Comparison of ENCODE assay signal across 8 cellular contexts in the genomic region with DNA sequence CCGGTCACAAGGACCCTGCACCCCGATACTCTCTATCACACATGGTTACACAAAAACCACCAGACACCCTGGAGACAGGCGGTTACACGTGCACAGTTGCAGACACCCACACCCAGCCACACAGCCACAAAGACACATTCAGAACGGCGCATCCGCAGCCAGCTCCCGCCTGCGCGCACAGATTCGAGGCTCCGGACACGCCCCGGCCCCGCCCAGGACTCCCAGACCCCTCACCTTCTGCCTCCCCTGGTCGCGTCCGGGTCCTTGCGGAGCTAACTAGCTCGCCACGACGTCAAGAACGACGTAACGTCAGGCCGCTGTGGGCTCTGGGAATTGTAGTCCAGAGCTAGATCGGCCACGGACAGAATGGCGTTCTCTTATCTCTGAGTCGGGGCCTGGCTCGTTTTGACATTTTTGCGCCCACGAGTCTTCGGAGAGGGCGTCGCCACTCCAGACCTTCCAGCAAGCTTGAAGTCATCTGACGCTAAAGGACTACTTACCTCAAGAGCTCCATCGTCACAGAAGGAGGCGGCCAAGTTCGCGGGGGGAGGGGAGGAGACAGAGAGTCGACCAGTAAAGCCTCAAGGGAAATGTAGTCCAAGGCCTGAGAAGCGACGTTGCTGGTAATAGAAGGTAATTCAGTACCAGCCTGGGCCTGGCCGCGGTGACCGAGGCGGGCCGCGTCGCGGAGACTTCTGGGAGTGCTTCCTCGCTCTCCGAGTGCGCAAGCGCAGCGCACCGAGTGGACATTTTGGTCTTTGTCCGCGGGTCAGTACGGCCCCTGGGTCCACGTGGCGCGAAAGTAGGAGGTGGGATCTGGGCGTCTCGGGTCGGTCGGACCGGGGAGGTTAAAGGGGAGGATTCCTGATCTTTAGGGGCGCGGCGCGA. TPM values are rescaled to one million over a fixed set of nuclear protein-coding genes. Genes with fewer than 3 reads are reported as not detected.
DNase-seq lines count a peak whose midpoint lies in the region; ATAC-seq and TF ChIP-seq lines count a peak whose summit lies in the region.

A gene (plus strand): TSS at position 719 of the 888 bp plus-strand sequence. CDS start 21,335 bp downstream, outside the sequence.
A gene (minus strand): TSS at position 278 of the 888 bp plus-strand sequence. CDS start 12,680 bp downstream, outside the sequence.

- intact Hi-C loops in head of caudate nucleus (cut with DNase I), result no loop called here

- TF ChIP-seq RAD21 in SK-N-SH (IDR thresholded peaks at IDR 0.05; ENCODE audit: low read length), result no peak

- DNase-seq in NCI-H1092 treated with DMSO at 0.1 percent for 48 hours (lab: John Stamatoyannopoulos, UW) (peak; percentile 97), SK-N-SH (peak; percentile 92), head of caudate nucleus (peak; percentile 95 to 99 (median 98)), osteoblast (ENCODE audit: insufficient read length, low spot score, missing footprints) (peak; percentile 98), thoracic aorta (ENCODE audit: low spot score) (peak; percentile 94)
- peak; percentile 98 for DNase-seq in activated naive CD8-positive, alpha-beta T cell treated with anti-CD3 and anti-CD28 coated beads for 36 hours

- H3K4me1 Mint-ChIP-seq in activated naive CD8-positive, alpha-beta T cell treated with anti-CD3 and anti-CD28 coated beads for 36 hours, result peaks cover 17% of the 10 kb centered on the region

- H4K20me1 ChIP-seq in SK-N-SH (ENCODE audit: insufficient read depth), result peaks cover 15% of the 10 kb centered on the region
- H4K20me1 ChIP-seq in osteoblast (ENCODE audit: insufficient read depth, low read length), result peaks cover 17% of the 10 kb centered on the region

- H3K4me1 ChIP-seq in SK-N-SH (ENCODE audit: control insufficient read depth in 1 of 2, insufficient read depth in 2 of 2, low read depth in 1 of 2, low read length in 1 of 2) (peaks cover 4% of the 10 kb centered on the region in 2 experiments; a peak in 2 of 4 replicates), osteoblast (ENCODE audit: insufficient read depth, low read length) (no peaks in the 10 kb centered on the region), thoracic aorta (ENCODE audit: control insufficient read depth in 1 of 2, low read depth in 2 of 2) (peaks cover 13 to 22% of the 10 kb centered on the region in 2 donors)

- POLR2A ChIA-PET in SK-N-SH (lab: Yijun Ruan, JAX), result interaction anchor here (0.5 to 1.7 kb wide), 8 partner anchors 19 to 359 kb away, joined by 3 to 8 read pairs (median 4); a partner anchor contains a TSS

- peak within 1 kb of the TSS; percentile 87 to 94 for H3K27ac ChIP-seq in SK-N-SH (ENCODE audit: low read depth in 2 of 2, low read length in 1 of 2)
- peak within 1 kb of the TSS; percentile 94 for H3K27ac ChIP-seq in osteoblast (ENCODE audit: low read depth, low read length)
- H3K27ac ChIP-seq in thoracic aorta, result peak within 1 kb of the TSS; percentile 95 to 99

- peak within 1 kb of the TSS; percentile 59 to 87 for H3K4me3 ChIP-seq in SK-N-SH (ENCODE audit: low read depth in 2 of 2, low read length in 1 of 2)
- H3K4me3 ChIP-seq in osteoblast (ENCODE audit: insufficient read depth, low read length), result peak within 1 kb of the TSS; percentile 83
- peak within 1 kb of the TSS; percentile 99 for H3K4me3 ChIP-seq in thoracic aorta

- peak; percentile 74 for TF ChIP-seq POLR2A in GM10847 (IDR thresholded peaks at IDR 0.05; ENCODE audit: extremely low read depth, insufficient read length)

- under 1% methylated on average over 68 of the region's 73 CpGs for whole genome bisulfite sequencing in SK-N-SH (ENCODE audit: low lambda C conversion rate)

- CTCF ChIA-PET in SK-N-SH (lab: Yijun Ruan, JAX), result interaction anchor here (1.0 to 1.3 kb wide), 3 partner anchors 30 to 161 kb away, joined by 3 to 4 read pairs (median 3); no protein-coding TSS in a partner anchor

- H3K79me2 ChIP-seq in SK-N-SH (ENCODE audit: insufficient read depth), result peaks cover 55% of the 10 kb centered on the region
- H3K79me2 ChIP-seq in osteoblast (ENCODE audit: insufficient read depth, low read length), result peaks cover 65% of the 10 kb centered on the region

- H3K4me2 ChIP-seq in SK-N-SH (peak within 1 kb of the TSS; percentile 88), osteoblast (ENCODE audit: insufficient read depth, low read length) (peak within 1 kb of the TSS; percentile 96)

- no peaks in the 10 kb centered on the region for H3K9me2 ChIP-seq in SK-N-SH

- no peak for TF ChIP-seq EP300 in SK-N-SH (IDR thresholded peaks at IDR 0.05; ENCODE audit: borderline replicate concordance in 1 of 2, low read depth in 1 of 2, low read length in 1 of 2)

- no peaks in the 10 kb centered on the region for H3K9me3 Mint-ChIP-seq in activated naive CD8-positive, alpha-beta T cell treated with anti-CD3 and anti-CD28 coated beads for 36 hours

- H3K27me3 ChIP-seq in SK-N-SH (ENCODE audit: insufficient read depth) (no peaks in the 10 kb centered on the region), osteoblast (ENCODE audit: insufficient read depth, low read length) (no peaks in the 10 kb centered on the region), thoracic aorta (replicated peaks; ENCODE audit: insufficient read depth) (no peaks in the 10 kb centered on the region)

- H3K36me3 ChIP-seq in SK-N-SH (replicated peaks in 1 of 2; ENCODE audit: control insufficient read depth in 1 of 2, insufficient read depth in 2 of 2, low read length in 1 of 2) (peaks cover 0 to 23% of the 10 kb centered on the region in 2 experiments), osteoblast (ENCODE audit: insufficient read depth, low read length) (peaks cover 10% of the 10 kb centered on the region), thoracic aorta (no peaks in the 10 kb centered on the region)

- no peaks in the 10 kb centered on the region for H3K27me3 Mint-ChIP-seq in activated naive CD8-positive, alpha-beta T cell treated with anti-CD3 and anti-CD28 coated beads for 36 hours

- peaks cover 18% of the 10 kb centered on the region for H3K36me3 Mint-ChIP-seq in activated naive CD8-positive, alpha-beta T cell treated with anti-CD3 and anti-CD28 coated beads for 36 hours

- H3K27ac Mint-ChIP-seq in activated naive CD8-positive, alpha-beta T cell treated with anti-CD3 and anti-CD28 coated beads for 36 hours, result no peak within 1 kb of the TSS

- H3K9me3 ChIP-seq in SK-N-SH (no peaks in the 10 kb centered on the region), osteoblast (ENCODE audit: low read depth, low read length) (no peaks in the 10 kb centered on the region), thoracic aorta (no peaks in the 10 kb centered on the region)

- peak; percentile 86 for ATAC-seq in HG02623 (IDR thresholded peaks at IDR 0.05; ENCODE audit: unreplicated experiment)
- peak; percentile 98 for ATAC-seq in thoracic aorta (ENCODE audit: insufficient number of reproducible peaks, low FRiP score, low read depth)

- no peak for TF ChIP-seq CTCF in SK-N-SH (IDR thresholded peaks at IDR 0.05)
- TF ChIP-seq CTCF in osteoblast (IDR thresholded peaks at IDR 0.05; ENCODE audit: extremely low read depth, low read depth, low read length), result no peak
- peak; percentile 43 for TF ChIP-seq CTCF in thoracic aorta (IDR thresholded peaks at IDR 0.05)

- H3K9ac ChIP-seq in SK-N-SH, result peak within 1 kb of the TSS; percentile 96

- no peak within 1 kb of the TSS for H3K4me3 Mint-ChIP-seq in activated naive CD8-positive, alpha-beta T cell treated with anti-CD3 and anti-CD28 coated beads for 36 hours

- peak within 1 kb of the TSS; percentile 76 for H2AFZ ChIP-seq in SK-N-SH (ENCODE audit: low read depth)
- H2AFZ ChIP-seq in osteoblast (ENCODE audit: low read length), result peak within 1 kb of the TSS; percentile 94

- H3F3A ChIP-seq in SK-N-SH (replicated peaks; ENCODE audit: insufficient read depth), result no peaks in the 10 kb centered on the region

TF ChIP-seq in SK-N-SH, 30 proteins besides CTCF, POLR2A, EP300 and RAD21 (continues in another document):
- TF ChIP-seq EZH2phosphoT487 (IDR thresholded peaks at IDR 0.05; ENCODE audit: borderline replicate concordance, low read depth) (no peak), GABPA (IDR thresholded peaks at IDR 0.05; ENCODE audit: low read depth) (peak; percentile 47), FOXJ3 (CRISPR knock-in tag; IDR thresholded peaks at IDR 0.05) (no peak), SIN3A (IDR thresholded peaks at IDR 0.05; ENCODE audit: borderline replicate concordance, low read depth, low read length) (peak; percentile 63; the same call in 1 of the 2 replicates), CHD2 (IDR thresholded peaks at IDR 0.05; ENCODE audit: low read length, partially characterized antibody) (peak; percentile 87), YY1 (IDR thresholded peaks at IDR 0.05; ENCODE audit: low read depth) (peak; percentile 66), TEAD4 (IDR thresholded peaks at IDR 0.05; ENCODE audit: borderline replicate concordance, insufficient read depth) (no peak), NFIC (IDR thresholded peaks at IDR 0.05; ENCODE audit: borderline replicate concordance) (no peak), POLR2AphosphoS5 (IDR thresholded peaks at IDR 0.05; ENCODE audit: low read depth, low read length) (peak; percentile 95), TAF1 (IDR thresholded peaks at IDR 0.05; ENCODE audit: borderline replicate concordance, low read depth, low read length) (peak; percentile 77; the same call in 1 of the 2 replicates), FOXM1 (IDR thresholded peaks at IDR 0.05; ENCODE audit: low read depth) (no peak)
- TF ChIP-seq, protein P1, sequence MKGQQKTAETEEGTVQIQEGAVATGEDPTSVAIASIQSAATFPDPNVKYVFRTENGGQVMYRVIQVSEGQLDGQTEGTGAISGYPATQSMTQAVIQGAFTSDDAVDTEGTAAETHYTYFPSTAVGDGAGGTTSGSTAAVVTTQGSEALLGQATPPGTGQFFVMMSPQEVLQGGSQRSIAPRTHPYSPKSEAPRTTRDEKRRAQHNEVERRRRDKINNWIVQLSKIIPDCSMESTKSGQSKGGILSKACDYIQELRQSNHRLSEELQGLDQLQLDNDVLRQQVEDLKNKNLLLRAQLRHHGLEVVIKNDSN (IDR thresholded peaks at IDR 0.05; ENCODE audit: borderline replicate concordance, low read depth), result peak; percentile 68; the same call in 1 of the 2 replicates

RNA-seq across cellular contexts. Expression of the first gene that starts in this region (rescaled TPM):
- polyA plus RNA-seq in SK-N-SH (2012; rRNA removed), result 25.4 and 35.8 TPM in 2 replicates
- 51.1 and 63.3 TPM in 2 replicates for polyA plus RNA-seq in SK-N-SH (2012; cell fraction: cytosol; rRNA removed)
- 9.7 and 21.3 TPM in 2 replicates for polyA plus RNA-seq in SK-N-SH (2012; cell fraction: nucleus; rRNA removed)
- total RNA-seq in activated naive CD8-positive, alpha-beta T cell treated with anti-CD3 and anti-CD28 coated beads for 36 hours, result 100 to 1,000 TPM; 116 to 120 TPM
- total RNA-seq in osteoblast, result 65.7 and 82.2 TPM in 2 replicates
- 10 to 100 TPM; 37.8 to 71.1 TPM for total RNA-seq in thoracic aorta

RNA-seq across cellular contexts. Expression of the second gene that starts in this region (rescaled TPM):
- polyA plus RNA-seq in SK-N-SH (2012; rRNA removed), result 1.5 and 1.9 TPM in 2 replicates
- 1.1 and 1.4 TPM in 2 replicates for polyA plus RNA-seq in SK-N-SH (2012; cell fraction: cytosol; rRNA removed)
- polyA plus RNA-seq in SK-N-SH (2012; cell fraction: nucleus; rRNA removed), result 2.4 and 6.0 TPM in 2 replicates
- 1 to 10 TPM; 1.7 to 2.1 TPM for total RNA-seq in activated naive CD8-positive, alpha-beta T cell treated with anti-CD3 and anti-CD28 coated beads for 36 hours
- total RNA-seq in osteoblast (6.9 and 7.1 TPM in 2 replicates), thoracic aorta (1 to 10 TPM; 1.9 to 6.6 TPM)

Comparison
In these comparisons a context has a peak if more than half of its experiments do, and no peak if none do; other contexts are left out.
1. Peak in every context shown above with its lines: DNase-seq, ATAC-seq, H3K4me3 ChIP-seq and H3K27ac ChIP-seq.